In genomic region chr9:18424132-18424531, GRCh38 we compare ENCODE assay signal across 17 cellular contexts. TPM values are rescaled to one million over a fixed set of nuclear protein-coding genes. Genes with fewer than 3 reads are reported as not detected.
"Had no signal": no experiment of that assay in that cellular context is flagged by ENCODE, and none has a peak within 500 bp of the region (broad histone marks: within the 10 kb centered on the region; RNA-seq: fewer than 3 reads in every experiment).

No MANE protein-coding gene starts in this region.

- FAIRE-seq: bronchial epithelial cell, colon had no signal

- H3K4me1 ChIP-seq: prostate gland had no signal

- H3K27ac Mint-ChIP-seq: activated naive CD4-positive, alpha-beta T cell treated with anti-CD3 and anti-CD28 coated beads, Interleukin-2, amount 50 U/mL, for 72 hours; natural killer cell treated with Interleukin-12 subunit alpha and Interleukin-12 subunit beta and Interleukin-15 and Interleukin-18, amount 100 ng/mL, for 72 hours; stimulated activated naive CD8-positive, alpha-beta T cell treated with anti-CD3 and anti-CD28 coated beads, Interleukin-15, Interleukin-2, amounts not matched to agents 100 ng/mL and 50 ng/mL, for 24 hours had no signal

- DNase-seq: activated CD4-positive, alpha-beta T cell treated with anti-CD3 and anti-CD28 coated beads, Interleukin-2, amount 50 U/mL, for 48 hours; activated CD4-positive, CD25-positive, alpha-beta regulatory T cell treated with anti-CD3 and anti-CD28 coated beads, Interleukin-2, amount 50 U/mL, for 72 hours; activated effector memory CD4-positive, alpha-beta T cell treated with anti-CD3 and anti-CD28 coated beads, Interleukin-2, amount 50 U/mL, for 16 hours; activated T-cell treated with anti-CD3 and anti-CD28 coated beads, Interleukin-2, amount 50 U/mL, for 4 hours; esophagus squamous epithelium; hippocampal formation; mammary epithelial cell; occipital lobe; stimulated activated CD4-positive, alpha-beta T cell treated with anti-CD3 and anti-CD28 coated beads, Interleukin-2, amount 100 ng/mL, for 48 hours; testis had no signal

- H3K27me3 ChIP-seq: esophagus squamous epithelium, testis had no signal

- H3K9me3 Mint-ChIP-seq: activated T-cell treated with anti-CD3 and anti-CD28 coated beads, Interleukin-2, amount 50 U/mL, for 4 hours; stimulated activated naive CD8-positive, alpha-beta T cell treated with anti-CD3 and anti-CD28 coated beads, Interleukin-15, Interleukin-2, amounts not matched to agents 100 ng/mL and 50 ng/mL, for 24 hours had no signal

- H3K4me3 ChIP-seq: esophagus squamous epithelium, prostate gland, testis had no signal

- H3K36me3 Mint-ChIP-seq: activated naive CD4-positive, alpha-beta T cell treated with anti-CD3 and anti-CD28 coated beads, Interleukin-2, amount 50 U/mL, for 72 hours; natural killer cell treated with Interleukin-12 subunit alpha and Interleukin-12 subunit beta and Interleukin-15 and Interleukin-18, amount 100 ng/mL, for 72 hours had no signal

- H3K27me3 Mint-ChIP-seq: stimulated activated naive CD8-positive, alpha-beta T cell treated with anti-CD3 and anti-CD28 coated beads, Interleukin-15, Interleukin-2, amounts not matched to agents 100 ng/mL and 50 ng/mL, for 24 hours had no signal

- ATAC-seq: activated naive CD4-positive, alpha-beta T cell treated with anti-CD3 and anti-CD28 coated beads, Interleukin-2, amount 50 U/mL, for 72 hours; activated T-cell treated with anti-CD3 and anti-CD28 coated beads, Interleukin-2, amount 50 U/mL, for 4 hours; natural killer cell treated with Interleukin-12 subunit alpha and Interleukin-12 subunit beta and Interleukin-15 and Interleukin-18, amount 100 ng/mL, for 72 hours; sciatic nerve had no signal

- H3K9me3 ChIP-seq: esophagus squamous epithelium, prostate gland, testis had no signal

- H3K27ac ChIP-seq: esophagus squamous epithelium, prostate gland, testis had no signal

- H3K4me3 Mint-ChIP-seq: activated T-cell treated with anti-CD3 and anti-CD28 coated beads, Interleukin-2, amount 50 U/mL, for 4 hours; natural killer cell treated with Interleukin-12 subunit alpha and Interleukin-12 subunit beta and Interleukin-15 and Interleukin-18, amount 100 ng/mL, for 72 hours; stimulated activated naive CD8-positive, alpha-beta T cell treated with anti-CD3 and anti-CD28 coated beads, Interleukin-15, Interleukin-2, amounts not matched to agents 100 ng/mL and 50 ng/mL, for 24 hours had no signal

- H3K36me3 ChIP-seq: esophagus squamous epithelium, prostate gland had no signal

RNA-seq across cellular contexts. Expression of gene ADAMTSL1, which starts 49.8 kb away (rescaled TPM):
- total RNA-seq: activated naive CD4-positive, alpha-beta T cell treated with anti-CD3 and anti-CD28 coated beads, Interleukin-2, amount 50 U/mL, for 72 hours; activated T-cell treated with anti-CD3 and anti-CD28 coated beads, Interleukin-2, amount 50 U/mL, for 4 hours; natural killer cell treated with Interleukin-12 subunit alpha and Interleukin-12 subunit beta and Interleukin-15 and Interleukin-18, amount 100 ng/mL, for 72 hours had no signal
